24 cellular contexts compared by ENCODE assay signal in the genomic region with DNA sequence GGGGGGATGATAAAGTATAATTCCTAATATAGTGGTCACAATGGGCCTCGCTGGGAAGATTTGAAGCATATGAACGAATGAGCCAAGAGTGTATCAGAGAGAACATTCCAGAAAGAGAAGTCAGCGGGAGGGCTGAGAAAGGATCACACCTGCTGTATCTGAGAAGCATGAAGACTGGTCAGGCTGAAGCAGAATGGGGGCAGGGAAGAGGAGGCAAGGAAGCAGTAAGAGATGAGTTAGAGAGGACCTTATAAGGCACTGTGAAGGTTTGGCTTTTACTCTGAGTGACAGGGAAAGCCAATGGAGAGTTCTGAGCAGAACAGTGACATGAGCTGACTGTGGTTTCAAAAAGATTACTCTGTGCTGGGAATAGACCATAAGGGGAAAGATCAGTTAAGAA.
DNase-seq lines count a peak whose midpoint lies in the region; ATAC-seq, FAIRE-seq and TF ChIP-seq lines count a peak whose summit lies in the region.
"Had no signal": no experiment of that assay in that cellular context is flagged by ENCODE, and none has a peak within 500 bp of the region (broad histone marks: within the 10 kb centered on the region; RNA-seq: fewer than 3 reads in every experiment).

No MANE protein-coding gene starts in this region.

- no peak overlapping the region for H3K14ac ChIP-seq in H1 (ENCODE audit: insufficient read length)

- TF ChIP-seq CTCF in H1 (IDR thresholded peaks at IDR 0.05; ENCODE audit: control extremely low read depth in 1 of 3, insufficient read depth in 1 of 3, low read depth in 1 of 3, low read length in 3 of 3) (no peak), Peyer's patch (IDR thresholded peaks at IDR 0.05) (no peak), psoas muscle (IDR thresholded peaks at IDR 0.05) (no peak)

- no peak overlapping the region for H3K56ac ChIP-seq in H1 (replicated peaks; ENCODE audit: insufficient read length, low read depth, low read length)

- no peak for FAIRE-seq in H1 (lab: Jason Lieb, UNC)
- FAIRE-seq: kidney, urothelium cell line had no signal

- DNase-seq in AG20443 (ENCODE audit: low spot score): peak; percentile 24
- DNase-seq in NCI-H226: peak; percentile 38
- no peak for DNase-seq in H1 (ENCODE audit: low read depth in 1 of 2, low spot score in 2 of 2)
- peak; percentile 15 for DNase-seq in kidney glomerular epithelial cell (lab: John Stamatoyannopoulos, UW)
- DNase-seq in inferior parietal cortex (ENCODE audit: extremely low spot score): no peak
- DNase-seq in Peyer's patch: no peak
- DNase-seq in psoas muscle: no peak
- no peak for DNase-seq in DMS79 treated with DMSO at 0.1 percent for 48 hours (lab: John Stamatoyannopoulos, UW)
- DNase-seq: ACHN; activated CD4-positive, CD25-positive, alpha-beta regulatory T cell treated with anti-CD3 and anti-CD28 coated beads, Interleukin-2, amount 50 U/mL, for 72 hours; activated effector memory CD4-positive, alpha-beta T cell treated with Interleukin-2 at 50 U/mL for 16 hours; amniotic stem cell; CD8-positive, alpha-beta T cell; colonic mucosa; DND-41; kidney; NCI-H1930; stimulated activated CD4-positive, alpha-beta T cell treated with anti-CD3 and anti-CD28 coated beads, Interleukin-1b, Interleukin-23, amount 100 ng/mL, for 48 hours; stomach; T1000 had no signal

- WGBS in H1 (ENCODE audit: extremely low coverage in 1 of 2, insufficient coverage in 1 of 2, insufficient read length in 1 of 2, insufficient replicate concordance in 2 of 2, low coverage in 1 of 2, low lambda C conversion rate in 2 of 2, missing lambda C conversion rate in 1 of 2), 2 experiments: 85% methylated on average over 3 of the region's 3 CpGs; no CpG with 5 or more reads in 1 of the 2 experiments
- WGBS in psoas muscle, 3 donors: 74 to 83% (median 79%) methylated on average over 3 of the region's 3 CpGs

- 0 out of 2 replicates have a peak overlapping the region, but pooled peaks have one; percentile 69 for H2BK12ac ChIP-seq in H1 (ENCODE audit: low read depth, low read length)

- TF ChIP-seq RAD21 in H1 (IDR thresholded peaks at IDR 0.05 in 1 of 2, conservative IDR thresholded peaks at IDR 0.05 in 1 of 2; ENCODE audit: low read depth in 2 of 2, low read length in 2 of 2): no peak

- H2BK20ac ChIP-seq in H1 (ENCODE audit: low read length): no peak overlapping the region

- no peak overlapping the region for H2BK5ac ChIP-seq in H1 (ENCODE audit: low read depth, low read length)

- H3K4me3 ChIP-seq in H1 (ENCODE audit: extremely low read depth in 1 of 4, insufficient read depth in 2 of 4, low read depth in 3 of 4, low read length in 4 of 4) (no peak overlapping the region), Peyer's patch (no peak overlapping the region), psoas muscle (no peak overlapping the region)
- H3K4me3 ChIP-seq: colonic mucosa, right atrium auricular region, SK-N-MC, stomach had no signal

- H3K4me1 ChIP-seq in H1 (replicated peaks in 1 of 4; ENCODE audit: control insufficient read depth in 3 of 4, insufficient read depth in 4 of 4, low read length in 3 of 4) (peaks cover 0 to 4% (median 4%) of the 10 kb centered on the region in 4 experiments; a peak in 2 of 7 replicates), Peyer's patch (no peaks in the 10 kb centered on the region), psoas muscle (no peaks in the 10 kb centered on the region)
- H3K4me1 ChIP-seq: colonic mucosa, right atrium auricular region, stomach had no signal

- H3K79me1 ChIP-seq in H1 (ENCODE audit: low read depth, low read length): no peaks in the 10 kb centered on the region; the same call in 1 of the 2 replicates

- H3K23ac ChIP-seq in H1 (ENCODE audit: insufficient read length): no peak overlapping the region

- H3K27me3 ChIP-seq in H1 (replicated peaks in 1 of 4; ENCODE audit: control insufficient read depth in 3 of 4, extremely low read depth in 1 of 4, insufficient read depth in 3 of 4, low read length in 3 of 4): no peaks in the 10 kb centered on the region
- no peaks in the 10 kb centered on the region for H3K27me3 ChIP-seq in Peyer's patch
- H3K27me3 ChIP-seq in psoas muscle (ENCODE audit: insufficient read depth in 3 of 3, low read length in 2 of 3): no peaks in the 10 kb centered on the region
- H3K27me3 ChIP-seq: colonic mucosa, neutrophil, right atrium auricular region, stomach had no signal

- no peak for ATAC-seq in psoas muscle
- ATAC-seq: CD8-positive, alpha-beta T cell had no signal

- H2BK15ac ChIP-seq in H1 (ENCODE audit: low read length): no peak overlapping the region

- H4K20me1 ChIP-seq in H1 (replicated peaks in 1 of 2; ENCODE audit: control insufficient read depth in 1 of 2, insufficient read depth in 2 of 2, low read length in 2 of 2): no peaks in the 10 kb centered on the region

- H3K18ac ChIP-seq in H1 (ENCODE audit: extremely low read depth, low read length): no peak overlapping the region

- H3K36me3 ChIP-seq in H1 (ENCODE audit: control insufficient read depth in 2 of 4, insufficient read depth in 4 of 4, low read length in 3 of 4) (peaks cover 0 to 38% (median 17%) of the 10 kb centered on the region in 4 experiments; a peak in 7 of 8 replicates), Peyer's patch (no peaks in the 10 kb centered on the region), psoas muscle (ENCODE audit: insufficient read depth in 1 of 2, low read depth in 1 of 2) (no peaks in the 10 kb centered on the region)
- H3K36me3 ChIP-seq: colonic mucosa, neutrophil, right atrium auricular region, stomach had no signal

- TF ChIP-seq POLR2A in H1 (IDR thresholded peaks at IDR 0.05; ENCODE audit: control extremely low read depth in 1 of 2, low read depth in 2 of 2, low read length in 2 of 2): no peak
- no peak for TF ChIP-seq POLR2A in Peyer's patch (IDR thresholded peaks at IDR 0.05)

- H3K4me2 ChIP-seq in H1 (ENCODE audit: insufficient read depth in 1 of 2, low read depth in 2 of 2, low read length in 2 of 2): no peak overlapping the region

- H3K27ac ChIP-seq in H1 (ENCODE audit: low read depth, low read length) (no peak overlapping the region), Peyer's patch (no peak overlapping the region), psoas muscle (no peak overlapping the region)
- H3K27ac ChIP-seq: colonic mucosa, neutrophil, right atrium auricular region, SK-N-MC, stomach had no signal

- intact Hi-C loops in psoas muscle (cut with DNase I): no loop called here

- no peak overlapping the region for H4K91ac ChIP-seq in H1 (replicated peaks; ENCODE audit: insufficient read length, low read length)

- H3K9ac ChIP-seq in H1 (replicated peaks in 1 of 4; ENCODE audit: extremely low read depth in 1 of 4, low read depth in 3 of 4, low read length in 3 of 4): no peak overlapping the region

- peaks cover 17 to 25% of the 10 kb centered on the region in 2 experiments for H3K9me3 ChIP-seq in H1 (ENCODE audit: insufficient read depth in 2 of 2, low read depth in 1 of 2, low read length in 1 of 2)
- H3K9me3 ChIP-seq in Peyer's patch: no peaks in the 10 kb centered on the region
- H3K9me3 ChIP-seq in psoas muscle: no peaks in the 10 kb centered on the region
- H3K9me3 ChIP-seq: colonic mucosa, neutrophil, right atrium auricular region had no signal

- no peak overlapping the region; the same call in 1 of the 2 replicates for H2AK5ac ChIP-seq in H1 (ENCODE audit: low read depth, low read length)

- H4K8ac ChIP-seq in H1 (ENCODE audit: extremely low read depth, insufficient read depth, low read length): no peak overlapping the region

- H4K5ac ChIP-seq in H1 (ENCODE audit: insufficient read length, low read depth, low read length): no peak overlapping the region

- no peak for TF ChIP-seq EP300 in H1 (IDR thresholded peaks at IDR 0.05; ENCODE audit: borderline replicate concordance in 1 of 2, low read depth in 2 of 2, low read length in 2 of 2)

- H3K79me2 ChIP-seq in H1 (ENCODE audit: control insufficient read depth in 1 of 2, insufficient read depth in 2 of 2, low read length in 2 of 2): peaks cover 0 to 3% of the 10 kb centered on the region in 2 experiments; a peak in 1 of 4 replicates

- no peaks in the 10 kb centered on the region for H3K23me2 ChIP-seq in H1 (ENCODE audit: low read depth, low read length)

- POLR2A ChIA-PET in H1 (lab: Charles Lee; ENCODE audit: partially characterized antibody): no interaction called here

- H2BK120ac ChIP-seq in H1 (replicated peaks; ENCODE audit: low read depth, low read length): no peak overlapping the region

- CTCF ChIA-PET in H1 (lab: Charles Lee; ENCODE audit: partially characterized antibody): interaction anchor here (0.5 to 1.3 kb wide), 3 partner anchors 11 to 50 kb away, joined by 3 to 4 read pairs (median 3); no protein-coding TSS in a partner anchor

- H3K4ac ChIP-seq in H1 (replicated peaks; ENCODE audit: insufficient read length, low read depth, low read length): no peak overlapping the region

- no peak overlapping the region for H2AFZ ChIP-seq in H1 (ENCODE audit: low read length)

TF ChIP-seq in H1, 55 proteins besides CTCF, POLR2A, EP300 and RAD21 (continues in another document):
- TF ChIP-seq HDAC6 (IDR thresholded peaks at IDR 0.05; ENCODE audit: low read depth, low read length): no peak
- no peak for TF ChIP-seq CTBP2 (IDR thresholded peaks at IDR 0.05; ENCODE audit: borderline replicate concordance, insufficient read depth, insufficient read length, low read length)

Comparison
In these comparisons a context has a peak if more than half of its experiments do, and no peak if none do; other contexts are left out.
1. DNase-seq: peak in AG20443 (single experiment), NCI-H226 (single experiment) and kidney glomerular epithelial cell (single experiment); none in H1 (0 of 2), inferior parietal cortex (single experiment), Peyer's patch (0 of 3), psoas muscle (0 of 2) and DMS79 treated with DMSO at 0.1 percent for 48 hours (single experiment).